ENCODE assay signal across 28 cellular contexts in the genomic region with DNA sequence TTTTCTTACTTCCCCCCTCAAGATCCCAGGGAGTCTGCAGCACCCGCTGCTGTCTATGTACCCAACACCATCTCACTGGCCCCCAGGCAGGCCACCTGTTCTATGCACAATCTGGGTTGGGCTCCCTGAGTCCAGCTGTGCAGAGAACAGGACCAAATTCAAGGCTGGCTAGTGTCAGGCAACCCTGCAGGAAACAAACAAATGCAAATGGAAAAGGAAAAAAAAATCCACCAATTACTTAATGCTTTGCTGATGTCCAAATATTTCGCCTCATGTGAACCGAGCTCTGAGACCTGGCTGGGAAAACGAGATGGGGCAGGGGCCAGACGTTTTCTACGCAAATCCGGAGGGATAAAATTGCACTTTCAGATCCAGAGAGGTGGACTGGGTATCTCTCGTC.
DNase-seq lines count a peak whose midpoint lies in the region; ATAC-seq and TF ChIP-seq lines count a peak whose summit lies in the region.
"Had no signal": no experiment of that assay in that cellular context is flagged by ENCODE, and none has a peak within 500 bp of the region (broad histone marks: within the 10 kb centered on the region; RNA-seq: fewer than 3 reads in every experiment).

No MANE protein-coding gene starts in this region.

- TF ChIP-seq EP300 in sigmoid colon (IDR thresholded peaks at IDR 0.05), result peak in 1 of 4 donors; percentile 27

- H3K4me3 ChIP-seq in right cardiac atrium (ENCODE audit: low read length), result no peak overlapping the region
- no peak overlapping the region for H3K4me3 ChIP-seq in sigmoid colon
- H3K4me3 ChIP-seq: breast epithelium, PC-9, smooth muscle cell had no signal

- TF ChIP-seq POLR2A in sigmoid colon (IDR thresholded peaks at IDR 0.05), result no peak

- H3K36me3 ChIP-seq in sigmoid colon, result no peaks in the 10 kb centered on the region
- H3K36me3 ChIP-seq: breast epithelium had no signal

- H3K27ac ChIP-seq in right cardiac atrium (ENCODE audit: low read length) (no peak overlapping the region), sigmoid colon (peak overlapping the region in 3 of 4 donors; percentile 56 to 76 (median 64))
- H3K27ac ChIP-seq: breast epithelium, PC-9 had no signal

- no peak overlapping the region for H3K4me3 Mint-ChIP-seq in effector memory CD8-positive, alpha-beta T cell
- H3K4me3 Mint-ChIP-seq in activated T-cell treated with anti-CD3 and anti-CD28 coated beads, Interleukin-2, amount 50 U/mL, for 72 hours, result no peak overlapping the region
- H3K4me3 Mint-ChIP-seq: activated CD4-positive, alpha-beta memory T cell treated with anti-CD3 and anti-CD28 coated beads, Interleukin-2, amount 10 ng/mL, durations not matched to agents 7 days and 5 days; activated naive CD4-positive, alpha-beta T cell treated with anti-CD3 and anti-CD28 coated beads, Interleukin-2, amount 50 U/mL, for 24 hours; activated T-helper 17 cell treated with anti-CD3 and anti-CD28 coated beads, Interleukin-2, amount 50 U/mL, for 72 hours; T-helper 2 cell treated with Interferon-gamma antibody and Interleukin-4, amounts not matched to agents 5 μg/mL and 100 μg/mL, for 36 hours had no signal

- no peak overlapping the region for H3K27ac Mint-ChIP-seq in effector memory CD8-positive, alpha-beta T cell
- no peak overlapping the region for H3K27ac Mint-ChIP-seq in activated T-cell treated with anti-CD3 and anti-CD28 coated beads, Interleukin-2, amount 50 U/mL, for 72 hours
- H3K27ac Mint-ChIP-seq: activated CD4-positive, alpha-beta memory T cell treated with anti-CD3 and anti-CD28 coated beads, Interleukin-2, amount 10 ng/mL, durations not matched to agents 7 days and 5 days; activated naive CD4-positive, alpha-beta T cell treated with anti-CD3 and anti-CD28 coated beads, Interleukin-2, amount 50 U/mL, for 24 hours; activated T-helper 17 cell treated with anti-CD3 and anti-CD28 coated beads, Interleukin-2, amount 50 U/mL, for 72 hours; T-helper 2 cell treated with Interferon-gamma antibody and Interleukin-4, amounts not matched to agents 5 μg/mL and 100 μg/mL, for 36 hours had no signal

- peaks cover 5% of the 10 kb centered on the region for H3K4me1 ChIP-seq in right cardiac atrium (ENCODE audit: control insufficient read depth, insufficient read depth, low read length)
- peaks cover 0 to 48% (median 30%) of the 10 kb centered on the region in 4 donors for H3K4me1 ChIP-seq in sigmoid colon
- H3K4me1 ChIP-seq: breast epithelium had no signal

- H3K27me3 ChIP-seq in right cardiac atrium (ENCODE audit: control insufficient read depth, insufficient read depth) (no peaks in the 10 kb centered on the region), sigmoid colon (no peaks in the 10 kb centered on the region)

- H3K27me3 Mint-ChIP-seq in effector memory CD8-positive, alpha-beta T cell, result peaks cover 20 to 42% of the 10 kb centered on the region in 2 donors
- H3K27me3 Mint-ChIP-seq in activated T-cell treated with anti-CD3 and anti-CD28 coated beads, Interleukin-2, amount 50 U/mL, for 72 hours (ENCODE audit: low read depth), result peaks cover 1% of the 10 kb centered on the region
- H3K27me3 Mint-ChIP-seq: activated CD4-positive, alpha-beta memory T cell treated with anti-CD3 and anti-CD28 coated beads, Interleukin-2, amount 10 ng/mL, durations not matched to agents 7 days and 5 days had no signal

- peak; percentile 49 for ATAC-seq in Right ventricle myocardium inferior
- ATAC-seq in right cardiac atrium, result peak; percentile 12 to 36
- ATAC-seq in HG03139 (IDR thresholded peaks at IDR 0.05; ENCODE audit: unreplicated experiment), result no peak
- no peak for ATAC-seq in effector memory CD8-positive, alpha-beta T cell (replicated peaks)
- no peak for ATAC-seq in activated T-cell treated with anti-CD3 and anti-CD28 coated beads, Interleukin-2, amount 50 U/mL, for 72 hours (replicated peaks in 1 of 2)
- ATAC-seq: activated T-helper 17 cell treated with anti-CD3 and anti-CD28 coated beads, Interleukin-2, amount 50 U/mL, for 72 hours; HCT116; left lobe of liver had no signal

- H3K9me3 Mint-ChIP-seq in effector memory CD8-positive, alpha-beta T cell, result no peaks in the 10 kb centered on the region
- H3K9me3 Mint-ChIP-seq in activated T-cell treated with anti-CD3 and anti-CD28 coated beads, Interleukin-2, amount 50 U/mL, for 72 hours, result no peaks in the 10 kb centered on the region
- H3K9me3 Mint-ChIP-seq: activated CD4-positive, alpha-beta memory T cell treated with anti-CD3 and anti-CD28 coated beads, Interleukin-2, amount 10 ng/mL, durations not matched to agents 7 days and 5 days; activated naive CD4-positive, alpha-beta T cell treated with anti-CD3 and anti-CD28 coated beads, Interleukin-2, amount 50 U/mL, for 24 hours; activated T-helper 17 cell treated with anti-CD3 and anti-CD28 coated beads, Interleukin-2, amount 50 U/mL, for 72 hours; T-helper 2 cell treated with Interferon-gamma antibody and Interleukin-4, amounts not matched to agents 5 μg/mL and 100 μg/mL, for 36 hours had no signal

- no peak for TF ChIP-seq CTCF in sigmoid colon (IDR thresholded peaks at IDR 0.05)

- no peaks in the 10 kb centered on the region for H3K36me3 Mint-ChIP-seq in effector memory CD8-positive, alpha-beta T cell (ENCODE audit: insufficient read depth)
- H3K36me3 Mint-ChIP-seq in activated T-cell treated with anti-CD3 and anti-CD28 coated beads, Interleukin-2, amount 50 U/mL, for 72 hours (ENCODE audit: insufficient read depth in 2 of 2), result no peaks in the 10 kb centered on the region
- H3K36me3 Mint-ChIP-seq: activated naive CD4-positive, alpha-beta T cell treated with anti-CD3 and anti-CD28 coated beads, Interleukin-2, amount 50 U/mL, for 24 hours had no signal

- no peaks in the 10 kb centered on the region for H3K4me1 Mint-ChIP-seq in effector memory CD8-positive, alpha-beta T cell (ENCODE audit: low read depth in 2 of 2)
- no peaks in the 10 kb centered on the region for H3K4me1 Mint-ChIP-seq in activated T-cell treated with anti-CD3 and anti-CD28 coated beads, Interleukin-2, amount 50 U/mL, for 72 hours (ENCODE audit: low read depth)
- H3K4me1 Mint-ChIP-seq: activated CD4-positive, alpha-beta memory T cell treated with anti-CD3 and anti-CD28 coated beads, Interleukin-2, amount 10 ng/mL, durations not matched to agents 7 days and 5 days; activated naive CD4-positive, alpha-beta T cell treated with anti-CD3 and anti-CD28 coated beads, Interleukin-2, amount 50 U/mL, for 24 hours; activated T-helper 17 cell treated with anti-CD3 and anti-CD28 coated beads, Interleukin-2, amount 50 U/mL, for 72 hours had no signal

- WGBS in right cardiac atrium, result 64% methylated on average over 8 of the region's 8 CpGs
- WGBS in sigmoid colon, 2 donors, result 74 to 80% methylated on average over 8 of the region's 8 CpGs

- H3K9me3 ChIP-seq in right cardiac atrium (ENCODE audit: control insufficient read depth, low read length) (no peaks in the 10 kb centered on the region), sigmoid colon (no peaks in the 10 kb centered on the region)

- intact Hi-C loops in Right ventricle myocardium inferior (cut with DNase I), result loop anchor here (10.0 kb wide), 1 partner anchor 114 kb away; no protein-coding TSS in a partner anchor
- intact Hi-C loops in cardiac septum (cut with DNase I), result loop anchor here (10.0 kb wide), 1 partner anchor 356 kb away; no protein-coding TSS in a partner anchor
- intact Hi-C loops in right cardiac atrium (cut with DNase I), result no loop called here
- intact Hi-C loops in sigmoid colon (cut with DNase I), result no loop called here

- DNase-seq in Right ventricle myocardium inferior (ENCODE audit: missing footprints), result no peak
- DNase-seq in cardiac septum (ENCODE audit: low spot score), result no peak
- DNase-seq in right cardiac atrium, result peak; percentile 46 to 84 (median 78)
- DNase-seq in sigmoid colon, result peak; percentile 84
- no peak for DNase-seq in NCI-H82 treated with DMSO at 0.1 percent for 48 hours (lab: John Stamatoyannopoulos, UW; ENCODE audit: unreplicated experiment)
- DNase-seq in effector memory CD8-positive, alpha-beta T cell, result no peak
- no peak for DNase-seq in activated T-cell treated with anti-CD3 and anti-CD28 coated beads, Interleukin-2, amount 50 U/mL, for 72 hours
- DNase-seq: activated CD4-positive, alpha-beta memory T cell treated with anti-CD3 and anti-CD28 coated beads, Interleukin-2, amount 10 ng/mL, durations not matched to agents 7 days and 5 days; amygdala; Calu3; DND-41; hypothalamus; Kasumi-1; NCI-H1417; NCI-H2029 treated with DMSO at 0.1 percent for 48 hours; NCI-H526 treated with DMSO at 0.1 percent for 48 hours; nucleus accumbens; PC-9; SHP77; stimulated activated naive CD4-positive, alpha-beta T cell treated with Interleukin-2 at 50 U/mL for 16 hours had no signal

Comparison
In these comparisons a context has a peak if more than half of its experiments do, and no peak if none do; other contexts are left out.
1. DNase-seq: peak in right cardiac atrium (3 of 3) and sigmoid colon (single experiment); none in Right ventricle myocardium inferior (single experiment), cardiac septum (single experiment), NCI-H82 treated with DMSO at 0.1 percent for 48 hours (single experiment), effector memory CD8-positive, alpha-beta T cell (0 of 3) and activated T-cell treated with anti-CD3 and anti-CD28 coated beads, Interleukin-2, amount 50 U/mL, for 72 hours (0 of 2).
2. intact Hi-C loops: an anchor here in Right ventricle myocardium inferior (10.0 kb wide) and cardiac septum (10.0 kb wide); none called in right cardiac atrium and sigmoid colon.
3. ATAC-seq: peak in Right ventricle myocardium inferior (single experiment) and right cardiac atrium (2 of 2); none in HG03139 (single experiment), effector memory CD8-positive, alpha-beta T cell (single experiment) and activated T-cell treated with anti-CD3 and anti-CD28 coated beads, Interleukin-2, amount 50 U/mL, for 72 hours (0 of 2).